8 cellular contexts compared by ENCODE assay signal in the genomic region with DNA sequence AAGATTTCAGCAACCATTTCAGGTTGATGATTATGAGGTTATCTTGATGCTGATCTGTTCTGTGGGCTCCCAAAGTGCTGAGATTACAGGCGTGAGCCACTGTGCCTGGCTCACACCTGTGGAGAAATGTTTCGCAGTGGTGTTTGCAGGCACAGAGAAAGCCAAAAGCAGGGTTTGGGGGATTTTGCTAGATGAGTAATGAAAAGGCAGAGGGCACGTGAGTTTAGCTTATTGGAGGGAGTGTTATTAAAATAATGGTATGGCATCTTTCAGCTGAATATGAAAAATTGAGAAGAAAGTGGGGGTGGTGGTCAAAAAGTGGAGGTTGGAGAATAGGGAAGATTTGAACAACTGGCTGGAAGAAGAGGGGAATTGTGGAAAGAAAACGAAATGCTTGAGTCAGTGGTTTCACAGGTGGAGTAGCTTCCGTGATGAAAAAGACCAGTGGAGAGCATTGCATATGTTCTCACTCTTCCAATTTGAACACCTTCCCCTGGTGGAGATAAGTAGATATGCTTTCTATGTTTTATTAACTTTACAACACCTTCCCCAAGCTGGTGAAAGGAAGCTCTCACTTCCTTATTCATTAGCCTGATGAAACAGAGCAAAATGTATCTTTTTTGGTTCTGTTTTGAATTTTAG. TPM values are rescaled to one million over a fixed set of nuclear protein-coding genes. Genes with fewer than 3 reads are reported as not detected.
DNase-seq lines count a peak whose midpoint lies in the region; ATAC-seq lines count a peak whose summit lies in the region.

No MANE protein-coding gene starts in this region.

- no peaks in the 10 kb centered on the region for H3K9me3 ChIP-seq in CD4-positive, alpha-beta memory T cell (ENCODE audit: control insufficient read depth in 1 of 2, low read length in 2 of 2)

- H3K9me3 Mint-ChIP-seq in CD4-positive, alpha-beta memory T cell = no peaks in the 10 kb centered on the region
- no peaks in the 10 kb centered on the region for H3K9me3 Mint-ChIP-seq in activated T-cell treated with anti-CD3 and anti-CD28 coated beads, Interleukin-2, amount 50 U/mL, for 4 hours

- intact Hi-C loops in CD4-positive, alpha-beta memory T cell (cut with micrococcal nuclease) = loop anchor here (2.0 kb wide), 1 partner anchor 38 kb away; no protein-coding TSS in a partner anchor

- no peaks in the 10 kb centered on the region for H3K27me3 Mint-ChIP-seq in CD4-positive, alpha-beta memory T cell
- no peaks in the 10 kb centered on the region for H3K27me3 Mint-ChIP-seq in activated T-cell treated with anti-CD3 and anti-CD28 coated beads, Interleukin-2, amount 50 U/mL, for 4 hours (ENCODE audit: low read depth)

- peaks cover 35% of the 10 kb centered on the region for H3K4me1 ChIP-seq in CD4-positive, alpha-beta memory T cell (ENCODE audit: insufficient read depth, low read length)

- H3K27ac ChIP-seq in CD4-positive, alpha-beta memory T cell (ENCODE audit: low read depth, low read length) = peak overlapping the region; percentile 65

- peaks cover 0 to 2% of the 10 kb centered on the region in 2 donors for H3K36me3 Mint-ChIP-seq in CD4-positive, alpha-beta memory T cell
- no peaks in the 10 kb centered on the region for H3K36me3 Mint-ChIP-seq in activated T-cell treated with anti-CD3 and anti-CD28 coated beads, Interleukin-2, amount 50 U/mL, for 4 hours (ENCODE audit: insufficient read depth)

- H3K4me3 ChIP-seq in CD4-positive, alpha-beta memory T cell (ENCODE audit: low read length in 2 of 2) = peak overlapping the region in 1 of 2 donors; percentile 14

- DNase-seq in CD4-positive, alpha-beta memory T cell = peak; percentile 30 to 77 (median 39)
- DNase-seq in GM19238 (ENCODE audit: insufficient read length, low spot score) (peak; percentile 56), hepatic stellate cell (ENCODE audit: low spot score) (no peak)
- peak; percentile 9 for DNase-seq in activated T-cell treated with anti-CD3 and anti-CD28 coated beads, Interleukin-2, amount 50 U/mL, for 4 hours

- POLR2A ChIA-PET in CD4-positive, alpha-beta memory T cell (lab: Charles Lee; ENCODE audit: partially characterized antibody) = interaction anchor here (0.6 to 3.4 kb wide), 11 partner anchors 10 to 70 kb away, joined by 3 to 11 read pairs (median 5); no protein-coding TSS in a partner anchor

- CTCF ChIA-PET in CD4-positive, alpha-beta memory T cell (lab: Charles Lee; ENCODE audit: partially characterized antibody) = interaction anchor here (0.7 to 2.4 kb wide), 12 partner anchors 10 to 95 kb away, joined by 3 to 32 read pairs (median 4); no protein-coding TSS in a partner anchor

- peak; percentile 29 for ATAC-seq in HG03442 (IDR thresholded peaks at IDR 0.05; ENCODE audit: unreplicated experiment)
- peak; percentile 69 for ATAC-seq in activated T-cell treated with anti-CD3 and anti-CD28 coated beads, Interleukin-2, amount 50 U/mL, for 4 hours
- no peak for ATAC-seq in GM21737 (IDR thresholded peaks at IDR 0.05; ENCODE audit: unreplicated experiment)
- no peak for ATAC-seq in GM19455 (IDR thresholded peaks at IDR 0.05; ENCODE audit: unreplicated experiment)
- ATAC-seq in GM19324 (IDR thresholded peaks at IDR 0.05; ENCODE audit: low FRiP score, unreplicated experiment) = no peak

- peak overlapping the region; percentile 75 to 89 (median 85) for H3K27ac Mint-ChIP-seq in CD4-positive, alpha-beta memory T cell

- H3K4me3 Mint-ChIP-seq in CD4-positive, alpha-beta memory T cell = peak overlapping the region; percentile 61 to 91 (median 76)
- H3K4me3 Mint-ChIP-seq in activated T-cell treated with anti-CD3 and anti-CD28 coated beads, Interleukin-2, amount 50 U/mL, for 4 hours = peak overlapping the region; percentile 79

- H3K27me3 ChIP-seq in CD4-positive, alpha-beta memory T cell (ENCODE audit: insufficient read depth, low read length) = no peaks in the 10 kb centered on the region

- no peaks in the 10 kb centered on the region for H3K36me3 ChIP-seq in CD4-positive, alpha-beta memory T cell (ENCODE audit: insufficient read depth, low read length)

- H3K4me1 Mint-ChIP-seq in CD4-positive, alpha-beta memory T cell = peaks cover 18 to 34% (median 27%) of the 10 kb centered on the region in 4 donors
- peaks cover 39% of the 10 kb centered on the region for H3K4me1 Mint-ChIP-seq in activated T-cell treated with anti-CD3 and anti-CD28 coated beads, Interleukin-2, amount 50 U/mL, for 4 hours (ENCODE audit: low read depth)

RNA-seq across cellular contexts. Expression of gene CHST7, which starts 1.1 kb away (rescaled TPM):
- total RNA-seq in CD4-positive, alpha-beta memory T cell = 10 to 100 TPM; 11.4 to 11.8 TPM
- polyA plus RNA-seq in CD4-positive, alpha-beta memory T cell = 10 to 100 TPM in 1 of 2 donors, 1 to 10 TPM in 1; 8.9 to 16.2 TPM
- total RNA-seq in activated T-cell treated with anti-CD3 and anti-CD28 coated beads, Interleukin-2, amount 50 U/mL, for 4 hours = 10 to 100 TPM in 1 of 3 donors, 1 to 10 TPM in 2; 8.3 to 10.4 (median 9.6) TPM

RNA-seq across cellular contexts. Expression of gene ZNF674, which starts 27.2 kb away (rescaled TPM):
- 1 to 10 TPM; 6.0 to 8.6 TPM for total RNA-seq in CD4-positive, alpha-beta memory T cell
- polyA plus RNA-seq in CD4-positive, alpha-beta memory T cell = 1 to 10 TPM in 1 of 2 donors, under 1 TPM in 1; 0.22 to 1.4 TPM
- under 1 TPM; 0.34 to 0.57 (median 0.53) TPM for total RNA-seq in activated T-cell treated with anti-CD3 and anti-CD28 coated beads, Interleukin-2, amount 50 U/mL, for 4 hours

Comparison
In these comparisons a context has a peak if more than half of its experiments do, and no peak if none do; other contexts are left out.
1. ATAC-seq: peak in HG03442 (single experiment) and activated T-cell treated with anti-CD3 and anti-CD28 coated beads, Interleukin-2, amount 50 U/mL, for 4 hours (2 of 2); none in GM21737 (single experiment), GM19455 (single experiment) and GM19324 (single experiment).
2. RNA of gene ZNF674, which starts 27.2 kb away (total RNA-seq): 6.0 to 8.6 TPM in CD4-positive, alpha-beta memory T cell; 0.34 to 0.57 TPM in activated T-cell treated with anti-CD3 and anti-CD28 coated beads, Interleukin-2, amount 50 U/mL, for 4 hours; every median in the first group is over 4 times any median in the second.